Comparison of ENCODE assay signal across 9 cellular contexts in the genomic region with DNA sequence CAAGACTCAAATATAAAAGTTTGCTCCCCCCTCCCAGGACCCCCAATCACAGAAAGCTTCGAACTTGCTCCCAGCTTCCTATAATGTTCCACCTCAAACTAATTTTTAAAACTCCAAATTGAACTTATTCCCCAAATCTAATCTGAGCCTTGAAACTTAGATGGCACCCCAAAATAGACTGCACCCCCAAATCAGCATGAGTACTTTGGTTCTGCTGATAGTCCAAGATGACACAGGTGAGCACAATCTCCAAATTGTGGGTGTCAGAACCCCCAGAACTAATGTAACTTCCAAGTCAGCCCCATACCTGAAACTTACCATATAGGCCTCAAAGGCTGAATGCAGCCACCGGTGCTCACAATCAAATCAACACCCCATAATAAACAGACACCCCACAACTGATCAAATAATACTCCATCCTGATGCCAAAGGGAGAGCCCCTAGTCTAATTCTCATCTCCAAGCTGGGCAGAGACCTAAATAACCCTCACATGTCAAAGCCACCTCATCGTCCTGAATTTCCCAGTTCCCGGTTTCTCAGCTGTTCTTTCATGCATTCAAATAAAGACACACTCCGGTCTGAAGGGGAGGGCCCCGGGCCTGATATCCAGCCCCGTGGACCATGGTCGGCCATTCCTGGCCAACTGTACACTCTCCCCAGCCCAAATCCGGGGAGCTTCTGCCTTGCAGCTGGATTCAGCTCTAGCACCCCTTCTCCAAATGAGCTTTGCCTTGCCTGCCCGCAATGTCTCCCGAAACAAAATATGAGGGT. TPM values are rescaled to one million over a fixed set of nuclear protein-coding genes. Genes with fewer than 3 reads are reported as not detected.
DNase-seq lines count a peak whose midpoint lies in the region; ATAC-seq and TF ChIP-seq lines count a peak whose summit lies in the region.
"Had no signal": no experiment of that assay in that cellular context is flagged by ENCODE, and none has a peak within 500 bp of the region (broad histone marks: within the 10 kb centered on the region; RNA-seq: fewer than 3 reads in every experiment).

No MANE protein-coding gene starts in this region.

- CTCF ChIA-PET in CD4-positive, alpha-beta T cell (lab: Charles Lee): interaction anchor here (0.6 to 2.7 kb wide), 12 partner anchors 9 to 563 kb away, joined by 3 to 19 read pairs (median 6); a partner anchor contains a TSS

- H3K4me1 ChIP-seq in KMS-11 (ENCODE audit: low read depth, poor library complexity, severe bottlenecking) (peaks cover 40% of the 10 kb centered on the region), endocrine pancreas (ENCODE audit: control insufficient read depth, insufficient read depth, low read length) (no peaks in the 10 kb centered on the region), neural progenitor cell (peaks cover 6% of the 10 kb centered on the region)

- intact Hi-C loops in CD4-positive, alpha-beta T cell (cut with DNase I, micrococcal nuclease): loop anchor here (5.0 kb wide), 1 partner anchor 179 kb away; no protein-coding TSS in a partner anchor

- peaks cover 30% of the 10 kb centered on the region for H3F3A ChIP-seq in neural progenitor cell (ENCODE audit: low read depth)

- peaks cover 11% of the 10 kb centered on the region for H3K27me3 Mint-ChIP-seq in CD4-positive, alpha-beta T cell
- H3K27me3 Mint-ChIP-seq in neural progenitor cell (ENCODE audit: insufficient read depth, low read depth): peaks cover 39% of the 10 kb centered on the region

- no peak for ATAC-seq in CD4-positive, alpha-beta T cell (ENCODE audit: poor library complexity)

- TF ChIP-seq CTCF in CD4-positive, alpha-beta T cell (IDR thresholded peaks at IDR 0.05): no peak
- no peak for TF ChIP-seq CTCF in KMS-11 (conservative IDR thresholded peaks at IDR 0.05; ENCODE audit: low read depth, low read length)
- TF ChIP-seq CTCF in neural progenitor cell (IDR thresholded peaks at IDR 0.05): no peak

- peak overlapping the region; percentile 84 for H3K4me3 Mint-ChIP-seq in CD4-positive, alpha-beta T cell
- H3K4me3 Mint-ChIP-seq in neural progenitor cell: peak overlapping the region; percentile 70

- DNase-seq in CD4-positive, alpha-beta T cell: no peak
- no peak for DNase-seq in neural progenitor cell (ENCODE audit: low spot score)
- no peak for DNase-seq in mucosa of gallbladder (ENCODE audit: low spot score)
- no peak for DNase-seq in C1 segment of cervical spinal cord (lab: John Stamatoyannopoulos, UW)
- DNase-seq in HPDE6-E6E7 (ENCODE audit: extremely low spot score): no peak
- DNase-seq in activated effector memory CD4-positive, alpha-beta T cell treated with Interleukin-2 at 50 U/mL for 16 hours: no peak

- H3K79me2 ChIP-seq in KMS-11 (ENCODE audit: insufficient read depth, low read depth): no peaks in the 10 kb centered on the region
- no peaks in the 10 kb centered on the region for H3K79me2 ChIP-seq in neural progenitor cell (ENCODE audit: low read depth)
- H3K79me2 ChIP-seq: hepatocyte had no signal

- peaks cover 7% of the 10 kb centered on the region for H3K36me3 Mint-ChIP-seq in CD4-positive, alpha-beta T cell (ENCODE audit: low read depth)
- peaks cover 2% of the 10 kb centered on the region for H3K36me3 Mint-ChIP-seq in neural progenitor cell

- no peak overlapping the region for H3K27ac ChIP-seq in CD4-positive, alpha-beta T cell (ENCODE audit: low read depth, low read length)
- H3K27ac ChIP-seq in KMS-11 (peak overlapping the region; percentile 43; the same call in 1 of the 2 replicates), neural progenitor cell (no peak overlapping the region)
- H3K27ac ChIP-seq: hepatocyte had no signal

- POLR2A ChIA-PET in CD4-positive, alpha-beta T cell (lab: Charles Lee): interaction anchor here (0.7 to 8.1 kb wide), 11 partner anchors 9 to 370 kb away, joined by 3 to 62 read pairs (median 4); a partner anchor contains a TSS

- H2AFZ ChIP-seq in KMS-11 (ENCODE audit: low read depth) (no peak overlapping the region), neural progenitor cell (replicated peaks) (peak overlapping the region; percentile 75)

- H3K4me2 ChIP-seq in KMS-11 (peak overlapping the region; percentile 36; the same call in 1 of the 2 replicates), neural progenitor cell (no peak overlapping the region)

- H3K4me1 Mint-ChIP-seq in CD4-positive, alpha-beta T cell (ENCODE audit: low read depth): peaks cover 51% of the 10 kb centered on the region
- peaks cover 50% of the 10 kb centered on the region for H3K4me1 Mint-ChIP-seq in neural progenitor cell

- H3K9me3 ChIP-seq in CD4-positive, alpha-beta T cell (ENCODE audit: control insufficient read depth, low read length): no peaks in the 10 kb centered on the region
- H3K9me3 ChIP-seq in endocrine pancreas (ENCODE audit: control insufficient read depth, low read length) (no peaks in the 10 kb centered on the region), neural progenitor cell (ENCODE audit: low read depth) (no peaks in the 10 kb centered on the region)

- H3K9ac ChIP-seq in KMS-11 (peak overlapping the region; percentile 30; the same call in 1 of the 2 replicates), endocrine pancreas (ENCODE audit: control insufficient read depth, insufficient read depth, low read length) (peak overlapping the region; percentile 20), neural progenitor cell (no peak overlapping the region)

- no peaks in the 10 kb centered on the region for H3K9me3 Mint-ChIP-seq in CD4-positive, alpha-beta T cell
- H3K9me3 Mint-ChIP-seq in neural progenitor cell: peaks cover 2% of the 10 kb centered on the region

- H3K27ac Mint-ChIP-seq in CD4-positive, alpha-beta T cell: peak overlapping the region; percentile 22
- H3K27ac Mint-ChIP-seq in neural progenitor cell: peak overlapping the region; percentile 2

- H4K20me1 ChIP-seq in KMS-11 (ENCODE audit: insufficient read depth) (no peaks in the 10 kb centered on the region), neural progenitor cell (ENCODE audit: low read depth) (no peaks in the 10 kb centered on the region)

- no peak overlapping the region for H3K4me3 ChIP-seq in KMS-11 (IDR thresholded peaks at IDR 0.05; ENCODE audit: insufficient read depth, low read depth, low read length)
- no peak overlapping the region for H3K4me3 ChIP-seq in endocrine pancreas (ENCODE audit: control insufficient read depth, insufficient read depth, low read length)
- H3K4me3 ChIP-seq in neural progenitor cell: no peak overlapping the region
- H3K4me3 ChIP-seq: hepatocyte had no signal

- H3K27me3 ChIP-seq in CD4-positive, alpha-beta T cell (ENCODE audit: control insufficient read depth, insufficient read depth, low read length): no peaks in the 10 kb centered on the region
- H3K27me3 ChIP-seq in KMS-11 (ENCODE audit: insufficient read depth, low read depth) (no peaks in the 10 kb centered on the region), endocrine pancreas (ENCODE audit: control insufficient read depth, insufficient read depth, low read length) (no peaks in the 10 kb centered on the region), neural progenitor cell (peaks cover 43% of the 10 kb centered on the region)

- H3K36me3 ChIP-seq in KMS-11 (ENCODE audit: insufficient read depth) (no peaks in the 10 kb centered on the region), endocrine pancreas (ENCODE audit: control insufficient read depth, insufficient read depth, low read length) (no peaks in the 10 kb centered on the region), neural progenitor cell (no peaks in the 10 kb centered on the region)

RNA-seq across cellular contexts. Expression of a gene that starts 1.8 kb away (rescaled TPM):
- not detected for total RNA-seq in CD4-positive, alpha-beta T cell
- 3.8 and 5.3 TPM in 2 replicates for total RNA-seq in neural progenitor cell (ENCODE audit: low replicate concordance)
- total RNA-seq in mucosa of gallbladder: 6.2 TPM

RNA-seq across cellular contexts. Expression of a gene that starts 8.7 kb away (rescaled TPM):
- 10 to 100 TPM; 96.8 to 98.9 TPM for total RNA-seq in CD4-positive, alpha-beta T cell
- 104 and 137 TPM in 2 replicates for total RNA-seq in neural progenitor cell (ENCODE audit: low replicate concordance)
- total RNA-seq in mucosa of gallbladder: 228 TPM

RNA-seq across cellular contexts. Expression of a gene that starts 14.7 kb away (rescaled TPM):
- total RNA-seq in CD4-positive, alpha-beta T cell: 1 to 10 TPM; 2.3 to 2.4 TPM
- 1.4 TPM in 1 of 2 replicates, not detected in the other for total RNA-seq in neural progenitor cell (ENCODE audit: low replicate concordance)
- 44.4 TPM for total RNA-seq in mucosa of gallbladder

RNA-seq across cellular contexts. Expression of a gene that starts 22.8 kb away (rescaled TPM):
- 1 to 10 TPM; 1.1 to 1.4 TPM for total RNA-seq in CD4-positive, alpha-beta T cell
- total RNA-seq in neural progenitor cell (ENCODE audit: low replicate concordance) (not detected in 2 replicates), mucosa of gallbladder (4.5 TPM)

RNA-seq across cellular contexts. Expression of a gene that starts 25.2 kb away (rescaled TPM):
- not detected for total RNA-seq in CD4-positive, alpha-beta T cell
- total RNA-seq in neural progenitor cell (ENCODE audit: low replicate concordance) (0.21 and 0.40 TPM in 2 replicates), mucosa of gallbladder (not detected)
- total RNA-seq: hepatocyte had no signal

Comparison
In these comparisons a context has a peak if more than half of its experiments do, and no peak if none do; other contexts are left out.
1. RNA of a gene that starts 14.7 kb away (total RNA-seq): 44.4 TPM in mucosa of gallbladder (single experiment); 2.3 to 2.4 TPM in CD4-positive, alpha-beta T cell and 1.4 TPM in neural progenitor cell; every median in the first group is over 10 times any median in the second.